In genomic region chr19:38273499-38273898, GRCh38 we compare ENCODE assay signal across 23 cellular contexts. TPM values are rescaled to one million over a fixed set of nuclear protein-coding genes. Genes with fewer than 3 reads are reported as not detected.
DNase-seq lines count a peak whose midpoint lies in the region; ATAC-seq and TF ChIP-seq lines count a peak whose summit lies in the region.
"Had no signal": no experiment of that assay in that cellular context is flagged by ENCODE, and none has a peak within 500 bp of the region (broad histone marks: within the 10 kb centered on the region; RNA-seq: fewer than 3 reads in every experiment).

No MANE protein-coding gene starts in this region.

- H3K27me3 Mint-ChIP-seq in activated T-helper 1 cell treated with anti-CD3 and anti-CD28 coated beads, Interleukin-12 subunit alpha, Interleukin-12 subunit beta, Interleukin-2, Interleukin-4 antibody, amounts not matched to agents 30 ng/mL and 10 ng/mL and 1 ng/mL, durations not matched to agents 14 hours and 24 hours and 36 hours (ENCODE audit: insufficient read depth), result peaks cover 3% of the 10 kb centered on the region
- no peaks in the 10 kb centered on the region for H3K27me3 Mint-ChIP-seq in activated CD4-positive, alpha-beta memory T cell treated with anti-CD3 and anti-CD28 coated beads, Interleukin-2, amount 10 ng/mL, durations not matched to agents 7 days and 5 days
- H3K27me3 Mint-ChIP-seq: activated CD4-positive, alpha-beta T cell treated with anti-CD3 and anti-CD28 coated beads, Interleukin-2, amount 10 ng/mL, durations not matched to agents 7 days and 5 days; activated naive CD8-positive, alpha-beta T cell treated with anti-CD3 and anti-CD28 coated beads, Interleukin-2, amount 50 U/mL, for 24 hours; naive B cell; T-cell had no signal

- H3K4me1 ChIP-seq in mucosa of descending colon (ENCODE audit: low read depth) (peaks cover 64% of the 10 kb centered on the region), stomach (peaks cover 50 to 77% (median 69%) of the 10 kb centered on the region in 4 donors)

- DNase-seq in HT-29 (ENCODE audit: low spot score) (peak; percentile 93), mucosa of descending colon (peak in 2 of 3 donors; percentile 73 to 89), stomach (peak; percentile 72), NCI-H345 (lab: John Stamatoyannopoulos, UW) (no peak)
- no peak for DNase-seq in activated T-helper 1 cell treated with anti-CD3 and anti-CD28 coated beads, Interleukin-12 subunit alpha, Interleukin-12 subunit beta, Interleukin-2, Interleukin-4 antibody, amounts not matched to agents 30 ng/mL and 10 ng/mL and 1 ng/mL, durations not matched to agents 14 hours and 24 hours and 36 hours (ENCODE audit: low spot score)
- no peak for DNase-seq in activated CD4-positive, alpha-beta memory T cell treated with anti-CD3 and anti-CD28 coated beads, Interleukin-2, amount 10 ng/mL, durations not matched to agents 7 days and 5 days
- DNase-seq: activated CD4-positive, alpha-beta T cell treated with anti-CD3 and anti-CD28 coated beads, Interleukin-2, amount 10 ng/mL, durations not matched to agents 7 days and 5 days; activated naive CD8-positive, alpha-beta T cell treated with anti-CD3 and anti-CD28 coated beads, Interleukin-2, amount 50 U/mL, for 24 hours; brain microvascular endothelial cell; COR-L47; EL; heart left ventricle; naive B cell; NCI-H1436 treated with DMSO at 0.1 percent for 48 hours; NCI-H774; SIG-M5; stimulated activated naive CD4-positive, alpha-beta T cell; T-cell; tibial artery had no signal

- TF ChIP-seq POLR2A in stomach (IDR thresholded peaks at IDR 0.05), result no peak

- no peaks in the 10 kb centered on the region for H3K27me3 ChIP-seq in stomach
- H3K27me3 ChIP-seq: brain microvascular endothelial cell, heart left ventricle, tibial artery had no signal

- H3K9me3 Mint-ChIP-seq in activated T-helper 1 cell treated with anti-CD3 and anti-CD28 coated beads, Interleukin-12 subunit alpha, Interleukin-12 subunit beta, Interleukin-2, Interleukin-4 antibody, amounts not matched to agents 30 ng/mL and 10 ng/mL and 1 ng/mL, durations not matched to agents 14 hours and 24 hours and 36 hours, result no peaks in the 10 kb centered on the region
- no peaks in the 10 kb centered on the region for H3K9me3 Mint-ChIP-seq in activated CD4-positive, alpha-beta memory T cell treated with anti-CD3 and anti-CD28 coated beads, Interleukin-2, amount 10 ng/mL, durations not matched to agents 7 days and 5 days
- H3K9me3 Mint-ChIP-seq: activated CD4-positive, alpha-beta T cell treated with anti-CD3 and anti-CD28 coated beads, Interleukin-2, amount 10 ng/mL, durations not matched to agents 7 days and 5 days; activated naive CD8-positive, alpha-beta T cell treated with anti-CD3 and anti-CD28 coated beads, Interleukin-2, amount 50 U/mL, for 24 hours; naive B cell; T-cell had no signal

- H3K4me3 Mint-ChIP-seq in activated T-helper 1 cell treated with anti-CD3 and anti-CD28 coated beads, Interleukin-12 subunit alpha, Interleukin-12 subunit beta, Interleukin-2, Interleukin-4 antibody, amounts not matched to agents 30 ng/mL and 10 ng/mL and 1 ng/mL, durations not matched to agents 14 hours and 24 hours and 36 hours, result no peak overlapping the region
- no peak overlapping the region for H3K4me3 Mint-ChIP-seq in activated CD4-positive, alpha-beta memory T cell treated with anti-CD3 and anti-CD28 coated beads, Interleukin-2, amount 10 ng/mL, durations not matched to agents 7 days and 5 days
- H3K4me3 Mint-ChIP-seq: activated CD4-positive, alpha-beta T cell treated with anti-CD3 and anti-CD28 coated beads, Interleukin-2, amount 10 ng/mL, durations not matched to agents 7 days and 5 days; activated naive CD8-positive, alpha-beta T cell treated with anti-CD3 and anti-CD28 coated beads, Interleukin-2, amount 50 U/mL, for 24 hours; naive B cell; T-cell had no signal

- WGBS in stomach, 5 donors, result 27 to 54% (median 36%) methylated on average over 2 of the region's 2 CpGs

- H3K4me1 Mint-ChIP-seq in activated T-helper 1 cell treated with anti-CD3 and anti-CD28 coated beads, Interleukin-12 subunit alpha, Interleukin-12 subunit beta, Interleukin-2, Interleukin-4 antibody, amounts not matched to agents 30 ng/mL and 10 ng/mL and 1 ng/mL, durations not matched to agents 14 hours and 24 hours and 36 hours (ENCODE audit: low read depth), result peaks cover 9% of the 10 kb centered on the region
- H3K4me1 Mint-ChIP-seq in activated CD4-positive, alpha-beta memory T cell treated with anti-CD3 and anti-CD28 coated beads, Interleukin-2, amount 10 ng/mL, durations not matched to agents 7 days and 5 days, result no peaks in the 10 kb centered on the region
- H3K4me1 Mint-ChIP-seq: activated CD4-positive, alpha-beta T cell treated with anti-CD3 and anti-CD28 coated beads, Interleukin-2, amount 10 ng/mL, durations not matched to agents 7 days and 5 days had no signal

- CTCF ChIA-PET in activated CD4-positive, alpha-beta memory T cell treated with anti-CD3 and anti-CD28 coated beads, Interleukin-2, amount 10 ng/mL, durations not matched to agents 7 days and 5 days (lab: Charles Lee), result no interaction called here

- peaks cover 2% of the 10 kb centered on the region for H3K36me3 Mint-ChIP-seq in activated T-helper 1 cell treated with anti-CD3 and anti-CD28 coated beads, Interleukin-12 subunit alpha, Interleukin-12 subunit beta, Interleukin-2, Interleukin-4 antibody, amounts not matched to agents 30 ng/mL and 10 ng/mL and 1 ng/mL, durations not matched to agents 14 hours and 24 hours and 36 hours (ENCODE audit: low read depth)
- no peaks in the 10 kb centered on the region for H3K36me3 Mint-ChIP-seq in activated CD4-positive, alpha-beta memory T cell treated with anti-CD3 and anti-CD28 coated beads, Interleukin-2, amount 10 ng/mL, durations not matched to agents 7 days and 5 days (ENCODE audit: low read depth)
- H3K36me3 Mint-ChIP-seq: naive B cell had no signal

- peak overlapping the region; percentile 26 for H3K27ac Mint-ChIP-seq in activated T-helper 1 cell treated with anti-CD3 and anti-CD28 coated beads, Interleukin-12 subunit alpha, Interleukin-12 subunit beta, Interleukin-2, Interleukin-4 antibody, amounts not matched to agents 30 ng/mL and 10 ng/mL and 1 ng/mL, durations not matched to agents 14 hours and 24 hours and 36 hours
- no peak overlapping the region for H3K27ac Mint-ChIP-seq in activated CD4-positive, alpha-beta memory T cell treated with anti-CD3 and anti-CD28 coated beads, Interleukin-2, amount 10 ng/mL, durations not matched to agents 7 days and 5 days
- H3K27ac Mint-ChIP-seq: activated CD4-positive, alpha-beta T cell treated with anti-CD3 and anti-CD28 coated beads, Interleukin-2, amount 10 ng/mL, durations not matched to agents 7 days and 5 days; activated naive CD8-positive, alpha-beta T cell treated with anti-CD3 and anti-CD28 coated beads, Interleukin-2, amount 50 U/mL, for 24 hours; T-cell had no signal

- peak overlapping the region; percentile 7 to 59 (median 22) for H3K27ac ChIP-seq in stomach
- H3K27ac ChIP-seq: brain microvascular endothelial cell, heart left ventricle, tibial artery had no signal

- POLR2A ChIA-PET in activated CD4-positive, alpha-beta memory T cell treated with anti-CD3 and anti-CD28 coated beads, Interleukin-2, amount 10 ng/mL, durations not matched to agents 7 days and 5 days (lab: Charles Lee), result no interaction called here

- H3K9me3 ChIP-seq in mucosa of descending colon, result no peaks in the 10 kb centered on the region
- H3K9me3 ChIP-seq in stomach, result no peaks in the 10 kb centered on the region
- H3K9me3 ChIP-seq: heart left ventricle, tibial artery had no signal

- no peak for TF ChIP-seq EP300 in stomach (IDR thresholded peaks at IDR 0.05)

- ATAC-seq in mucosa of descending colon, result peak; percentile 95
- ATAC-seq in HG03469 (IDR thresholded peaks at IDR 0.05; ENCODE audit: unreplicated experiment), result no peak
- ATAC-seq: activated naive CD8-positive, alpha-beta T cell treated with anti-CD3 and anti-CD28 coated beads, Interleukin-2, amount 50 U/mL, for 24 hours; heart left ventricle; T-cell had no signal

- TF ChIP-seq CTCF in mucosa of descending colon (IDR thresholded peaks at IDR 0.05) (no peak), stomach (IDR thresholded peaks at IDR 0.05) (no peak)

- intact Hi-C loops in activated T-helper 1 cell treated with anti-CD3 and anti-CD28 coated beads, Interleukin-12 subunit alpha, Interleukin-12 subunit beta, Interleukin-2, Interleukin-4 antibody, amounts not matched to agents 30 ng/mL and 10 ng/mL and 1 ng/mL, durations not matched to agents 14 hours and 24 hours and 36 hours (cut with micrococcal nuclease), result no loop called here
- intact Hi-C loops in mucosa of descending colon (cut with DNase I, micrococcal nuclease), result no loop called here
- intact Hi-C loops in stomach (cut with DNase I; ENCODE audit: low total_unique reads), result no loop called here

- no peak overlapping the region for H3K4me3 ChIP-seq in mucosa of descending colon
- H3K4me3 ChIP-seq in stomach, result no peak overlapping the region
- H3K4me3 ChIP-seq: heart left ventricle, lung, tibial artery had no signal

- H3K36me3 ChIP-seq in mucosa of descending colon (ENCODE audit: low read depth) (no peaks in the 10 kb centered on the region), stomach (no peaks in the 10 kb centered on the region)
- H3K36me3 ChIP-seq: brain microvascular endothelial cell, heart left ventricle, tibial artery had no signal

RNA-seq across cellular contexts. Expression of gene SPINT2, which starts 9.1 kb away (rescaled TPM):
- 2,475 and 2,514 TPM in 2 replicates for total RNA-seq in HT-29 (2014; rRNA removed; shearing (Covaris generic))
- 79.6 and 86.8 TPM in 2 replicates for total RNA-seq in activated T-helper 1 cell treated with anti-CD3 and anti-CD28 coated beads, Interleukin-12 subunit alpha, Interleukin-12 subunit beta, Interleukin-2, Interleukin-4 antibody, amounts not matched to agents 30 ng/mL and 10 ng/mL and 1 ng/mL, durations not matched to agents 14 hours and 24 hours and 36 hours
- total RNA-seq in mucosa of descending colon (100 to 1,000 TPM; 355 to 802 (median 787) TPM), stomach (1,000 to 10,000 TPM in 1 of 5 donors, 100 to 1,000 TPM in 2, 10 to 100 TPM in 2; 29.8 to 1,508 (median 255) TPM)
- polyA plus RNA-seq in stomach, result 100 to 1,000 TPM in 2 of 3 donors, 10 to 100 TPM in 1; 54.5 to 255 (median 184) TPM
- total RNA-seq in activated CD4-positive, alpha-beta memory T cell treated with anti-CD3 and anti-CD28 coated beads, Interleukin-2, amount 10 ng/mL, durations not matched to agents 7 days and 5 days, result 1 to 10 TPM; 7.3 to 8.0 TPM

RNA-seq across cellular contexts. Expression of gene PPP1R14A, which starts 17.3 kb away (rescaled TPM):
- not detected in 2 replicates for total RNA-seq in HT-29 (2014; rRNA removed; shearing (Covaris generic))
- total RNA-seq in activated T-helper 1 cell treated with anti-CD3 and anti-CD28 coated beads, Interleukin-12 subunit alpha, Interleukin-12 subunit beta, Interleukin-2, Interleukin-4 antibody, amounts not matched to agents 30 ng/mL and 10 ng/mL and 1 ng/mL, durations not matched to agents 14 hours and 24 hours and 36 hours, result 65.1 and 66.9 TPM in 2 replicates
- total RNA-seq in mucosa of descending colon, result 100 to 1,000 TPM in 1 of 3 donors, 10 to 100 TPM in 1, 1 to 10 TPM in 1; 9.0 to 186 (median 19.9) TPM
- total RNA-seq in stomach, result 100 to 1,000 TPM in 1 of 5 donors, 10 to 100 TPM in 3, 1 to 10 TPM in 1; 8.8 to 197 (median 31.6) TPM
- 100 to 1,000 TPM in 1 of 3 donors, 10 to 100 TPM in 2; 53.2 to 138 (median 54.9) TPM for polyA plus RNA-seq in stomach
- not detected for total RNA-seq in activated CD4-positive, alpha-beta memory T cell treated with anti-CD3 and anti-CD28 coated beads, Interleukin-2, amount 10 ng/mL, durations not matched to agents 7 days and 5 days
- total RNA-seq: activated CD4-positive, alpha-beta T cell treated with anti-CD3 and anti-CD28 coated beads, Interleukin-2, amount 10 ng/mL, durations not matched to agents 7 days and 5 days; M059J; OCI-LY7 had no signal

RNA-seq across cellular contexts. Expression of gene C19orf33, which starts 30.6 kb away (rescaled TPM):
- total RNA-seq in HT-29 (2014; rRNA removed; shearing (Covaris generic)), result 1,318 and 1,477 TPM in 2 replicates
- total RNA-seq in activated T-helper 1 cell treated with anti-CD3 and anti-CD28 coated beads, Interleukin-12 subunit alpha, Interleukin-12 subunit beta, Interleukin-2, Interleukin-4 antibody, amounts not matched to agents 30 ng/mL and 10 ng/mL and 1 ng/mL, durations not matched to agents 14 hours and 24 hours and 36 hours, result 0.71 TPM in 1 of 2 replicates, not detected in the other
- 100 to 1,000 TPM in 2 of 3 donors, 10 to 100 TPM in 1; 82.5 to 310 (median 235) TPM for total RNA-seq in mucosa of descending colon
- 100 to 1,000 TPM in 3 of 5 donors, 10 to 100 TPM in 2; 33.5 to 287 (median 171) TPM for total RNA-seq in stomach
- 1,000 to 10,000 TPM in 2 of 3 donors, 100 to 1,000 TPM in 1; 388 to 1,069 (median 1,022) TPM for polyA plus RNA-seq in stomach
- under 1 TPM; 0.55 to 0.71 TPM for total RNA-seq in activated CD4-positive, alpha-beta memory T cell treated with anti-CD3 and anti-CD28 coated beads, Interleukin-2, amount 10 ng/mL, durations not matched to agents 7 days and 5 days
- total RNA-seq: activated CD4-positive, alpha-beta T cell treated with anti-CD3 and anti-CD28 coated beads, Interleukin-2, amount 10 ng/mL, durations not matched to agents 7 days and 5 days; M059J; OCI-LY7 had no signal

RNA-seq across cellular contexts. Expression of gene YIF1B, which starts 42.2 kb away (rescaled TPM):
- 137 and 149 TPM in 2 replicates for total RNA-seq in HT-29 (2014; rRNA removed; shearing (Covaris generic))
- total RNA-seq in activated T-helper 1 cell treated with anti-CD3 and anti-CD28 coated beads, Interleukin-12 subunit alpha, Interleukin-12 subunit beta, Interleukin-2, Interleukin-4 antibody, amounts not matched to agents 30 ng/mL and 10 ng/mL and 1 ng/mL, durations not matched to agents 14 hours and 24 hours and 36 hours, result 89.8 and 96.0 TPM in 2 replicates
- 10 to 100 TPM; 21.4 to 31.5 (median 23.9) TPM for total RNA-seq in mucosa of descending colon
- total RNA-seq in stomach, result 10 to 100 TPM in 2 of 5 donors, 1 to 10 TPM in 3; 4.7 to 30.4 (median 7.2) TPM
- polyA plus RNA-seq in stomach, result 10 to 100 TPM; 18.8 to 28.0 (median 24.2) TPM
- 10 to 100 TPM; 75.4 to 76.1 TPM for total RNA-seq in activated CD4-positive, alpha-beta memory T cell treated with anti-CD3 and anti-CD28 coated beads, Interleukin-2, amount 10 ng/mL, durations not matched to agents 7 days and 5 days

RNA-seq across cellular contexts. Expression of gene KCNK6, which starts 46.1 kb away (rescaled TPM):
- total RNA-seq in HT-29 (2014; rRNA removed; shearing (Covaris generic)), result 10.3 and 13.9 TPM in 2 replicates
- 21.1 and 22.1 TPM in 2 replicates for total RNA-seq in activated T-helper 1 cell treated with anti-CD3 and anti-CD28 coated beads, Interleukin-12 subunit alpha, Interleukin-12 subunit beta, Interleukin-2, Interleukin-4 antibody, amounts not matched to agents 30 ng/mL and 10 ng/mL and 1 ng/mL, durations not matched to agents 14 hours and 24 hours and 36 hours
- 10 to 100 TPM; 24.8 to 27.8 (median 25.6) TPM for total RNA-seq in mucosa of descending colon
- total RNA-seq in stomach, result 10 to 100 TPM in 2 of 5 donors, 1 to 10 TPM in 2, under 1 TPM in 1; under 0.01 to 32.2 (median 5.4) TPM
- polyA plus RNA-seq in stomach, result 1 to 10 TPM; 3.2 to 10.0 (median 9.5) TPM
- total RNA-seq in activated CD4-positive, alpha-beta memory T cell treated with anti-CD3 and anti-CD28 coated beads, Interleukin-2, amount 10 ng/mL, durations not matched to agents 7 days and 5 days, result 10 to 100 TPM; 14.3 to 14.4 TPM

Comparison
In these comparisons a context has a peak if more than half of its experiments do, and no peak if none do; other contexts are left out.
1. DNase-seq: peak in HT-29 (single experiment), mucosa of descending colon (2 of 3) and stomach (single experiment); none in activated T-helper 1 cell treated with anti-CD3 and anti-CD28 coated beads, Interleukin-12 subunit alpha, Interleukin-12 subunit beta, Interleukin-2, Interleukin-4 antibody, amounts not matched to agents 30 ng/mL and 10 ng/mL and 1 ng/mL, durations not matched to agents 14 hours and 24 hours and 36 hours (single experiment), NCI-H345 (single experiment) and activated CD4-positive, alpha-beta memory T cell treated with anti-CD3 and anti-CD28 coated beads, Interleukin-2, amount 10 ng/mL, durations not matched to agents 7 days and 5 days (single experiment).
2. RNA of gene C19orf33, which starts 30.6 kb away (total RNA-seq): 1,318 to 1,477 TPM in HT-29, 82.5 to 310 TPM in mucosa of descending colon and 33.5 to 287 TPM in stomach; 0.55 to 0.71 TPM in activated CD4-positive, alpha-beta memory T cell treated with anti-CD3 and anti-CD28 coated beads, Interleukin-2, amount 10 ng/mL, durations not matched to agents 7 days and 5 days and 0.71 TPM in activated T-helper 1 cell treated with anti-CD3 and anti-CD28 coated beads, Interleukin-12 subunit alpha, Interleukin-12 subunit beta, Interleukin-2, Interleukin-4 antibody, amounts not matched to agents 30 ng/mL and 10 ng/mL and 1 ng/mL, durations not matched to agents 14 hours and 24 hours and 36 hours; every median in the first group is over 10 times any median in the second.